Comparison of ENCODE assay signal across 8 cellular contexts in genomic region chr16:25048146-25048618, GRCh38. TPM values are rescaled to one million over a fixed set of nuclear protein-coding genes. Genes with fewer than 3 reads are reported as not detected.
DNase-seq lines count a peak whose midpoint lies in the region; ATAC-seq and TF ChIP-seq lines count a peak whose summit lies in the region.

No MANE protein-coding gene starts in this region.

- ATAC-seq in activated CD8-positive, alpha-beta memory T cell treated with anti-CD3 and anti-CD28 coated beads, Interleukin-2, amount 10 ng/mL, durations not matched to agents 7 days and 5 days: no peak
- ATAC-seq in left lung: no peak
- ATAC-seq in HG03025 (IDR thresholded peaks at IDR 0.05; ENCODE audit: low FRiP score, unreplicated experiment): no peak

- no peaks in the 10 kb centered on the region for H3K27me3 Mint-ChIP-seq in activated CD8-positive, alpha-beta memory T cell treated with anti-CD3 and anti-CD28 coated beads, Interleukin-2, amount 10 ng/mL, durations not matched to agents 7 days and 5 days
- H3K27me3 Mint-ChIP-seq in activated naive CD8-positive, alpha-beta T cell treated with anti-CD3 and anti-CD28 coated beads for 36 hours: no peaks in the 10 kb centered on the region

- no peaks in the 10 kb centered on the region for H3K9me3 Mint-ChIP-seq in activated CD8-positive, alpha-beta memory T cell treated with anti-CD3 and anti-CD28 coated beads, Interleukin-2, amount 10 ng/mL, durations not matched to agents 7 days and 5 days (ENCODE audit: low read depth)
- no peaks in the 10 kb centered on the region for H3K9me3 Mint-ChIP-seq in activated naive CD8-positive, alpha-beta T cell treated with anti-CD3 and anti-CD28 coated beads for 36 hours

- DNase-seq in activated CD8-positive, alpha-beta memory T cell treated with anti-CD3 and anti-CD28 coated beads, Interleukin-2, amount 10 ng/mL, durations not matched to agents 7 days and 5 days: no peak
- DNase-seq in activated CD8-positive, alpha-beta memory T cell treated with anti-CD3 and anti-CD28 coated beads for 24 hours: no peak
- DNase-seq in activated naive CD8-positive, alpha-beta T cell treated with anti-CD3 and anti-CD28 coated beads for 36 hours: no peak
- DNase-seq in left lung (no peak), BE2C (no peak)
- no peak for DNase-seq in stimulated activated CD4-positive, alpha-beta T cell treated with anti-CD3 and anti-CD28 coated beads, Interleukin-1b, Interleukin-23, amount 100 ng/mL, for 48 hours

- H3K36me3 ChIP-seq in left lung: no peaks in the 10 kb centered on the region
- no peaks in the 10 kb centered on the region for H3K36me3 ChIP-seq in thymus (ENCODE audit: control insufficient read depth, insufficient read depth)
- H3K36me3 ChIP-seq in BE2C: no peaks in the 10 kb centered on the region

- H3K27ac ChIP-seq in left lung: peak overlapping the region; percentile 90 to 91
- no peak overlapping the region for H3K27ac ChIP-seq in thymus (ENCODE audit: low read depth)

- intact Hi-C loops in left lung (cut with DNase I): no loop called here

- H3K27ac Mint-ChIP-seq in activated CD8-positive, alpha-beta memory T cell treated with anti-CD3 and anti-CD28 coated beads, Interleukin-2, amount 10 ng/mL, durations not matched to agents 7 days and 5 days: peak overlapping the region; percentile 100
- H3K27ac Mint-ChIP-seq in activated naive CD8-positive, alpha-beta T cell treated with anti-CD3 and anti-CD28 coated beads for 36 hours: peak overlapping the region; percentile 99

- TF ChIP-seq CTCF in left lung (IDR thresholded peaks at IDR 0.05) (no peak), BE2C (IDR thresholded peaks at IDR 0.05; ENCODE audit: low read depth, low read length) (no peak)

- H3K36me3 Mint-ChIP-seq in activated CD8-positive, alpha-beta memory T cell treated with anti-CD3 and anti-CD28 coated beads, Interleukin-2, amount 10 ng/mL, durations not matched to agents 7 days and 5 days: no peaks in the 10 kb centered on the region
- no peaks in the 10 kb centered on the region for H3K36me3 Mint-ChIP-seq in activated naive CD8-positive, alpha-beta T cell treated with anti-CD3 and anti-CD28 coated beads for 36 hours

- peak overlapping the region; percentile 6 to 40 for H3K4me3 ChIP-seq in left lung
- H3K4me3 ChIP-seq in thymus (ENCODE audit: low read length): peak overlapping the region; percentile 47
- no peak overlapping the region; the same call in 1 of the 2 replicates for H3K4me3 ChIP-seq in BE2C (ENCODE audit: low read depth, low read length)

- no peaks in the 10 kb centered on the region for H3K9me3 ChIP-seq in left lung
- no peaks in the 10 kb centered on the region for H3K9me3 ChIP-seq in thymus (ENCODE audit: control insufficient read depth)
- H3K9me3 ChIP-seq in BE2C: no peaks in the 10 kb centered on the region

- H3K4me1 ChIP-seq in left lung: peaks cover 14 to 35% of the 10 kb centered on the region in 2 donors
- peaks cover 3% of the 10 kb centered on the region for H3K4me1 ChIP-seq in thymus (ENCODE audit: control insufficient read depth, insufficient read depth, low read length)
- H3K4me1 ChIP-seq in BE2C: peaks cover 20% of the 10 kb centered on the region

- H3K4me1 Mint-ChIP-seq in activated CD8-positive, alpha-beta memory T cell treated with anti-CD3 and anti-CD28 coated beads, Interleukin-2, amount 10 ng/mL, durations not matched to agents 7 days and 5 days: peaks cover 52% of the 10 kb centered on the region
- H3K4me1 Mint-ChIP-seq in activated naive CD8-positive, alpha-beta T cell treated with anti-CD3 and anti-CD28 coated beads for 36 hours: peaks cover 55% of the 10 kb centered on the region

- H3K27me3 ChIP-seq in left lung (no peaks in the 10 kb centered on the region), thymus (ENCODE audit: control insufficient read depth, insufficient read depth) (no peaks in the 10 kb centered on the region), BE2C (no peaks in the 10 kb centered on the region)

- 54% methylated on average over 4 of the region's 4 CpGs for WGBS in thymus

- CTCF ChIA-PET in activated CD8-positive, alpha-beta memory T cell treated with anti-CD3 and anti-CD28 coated beads, Interleukin-2, amount 10 ng/mL, durations not matched to agents 7 days and 5 days (lab: Charles Lee): interaction anchor here (0.7 to 3.0 kb wide), 14 partner anchors 9 to 508 kb away, joined by 3 to 15 read pairs (median 5); partner anchors contain the start of genes ARHGAP17 and LCMT1

- peak overlapping the region; percentile 81 for H3K4me3 Mint-ChIP-seq in activated CD8-positive, alpha-beta memory T cell treated with anti-CD3 and anti-CD28 coated beads, Interleukin-2, amount 10 ng/mL, durations not matched to agents 7 days and 5 days
- H3K4me3 Mint-ChIP-seq in activated naive CD8-positive, alpha-beta T cell treated with anti-CD3 and anti-CD28 coated beads for 36 hours: peak overlapping the region; percentile 89

RNA-seq across cellular contexts. Expression of gene ARHGAP17, which starts 33.0 kb away (rescaled TPM):
- 10 to 100 TPM; 69.4 to 80.8 TPM for total RNA-seq in activated CD8-positive, alpha-beta memory T cell treated with anti-CD3 and anti-CD28 coated beads, Interleukin-2, amount 10 ng/mL, durations not matched to agents 7 days and 5 days
- total RNA-seq in activated naive CD8-positive, alpha-beta T cell treated with anti-CD3 and anti-CD28 coated beads for 36 hours: 10 to 100 TPM; 72.5 to 79.3 TPM
- total RNA-seq in left lung: 10 to 100 TPM; 58.3 to 86.0 TPM
- polyA plus RNA-seq in thymus: 49.1 TPM
- 54.6 TPM for polyA plus RNA-seq in BE2C (2012; ENCODE audit: insufficient read depth, insufficient read length, low read depth)
